ENCODE assay signal across 26 cellular contexts in the genomic region with DNA sequence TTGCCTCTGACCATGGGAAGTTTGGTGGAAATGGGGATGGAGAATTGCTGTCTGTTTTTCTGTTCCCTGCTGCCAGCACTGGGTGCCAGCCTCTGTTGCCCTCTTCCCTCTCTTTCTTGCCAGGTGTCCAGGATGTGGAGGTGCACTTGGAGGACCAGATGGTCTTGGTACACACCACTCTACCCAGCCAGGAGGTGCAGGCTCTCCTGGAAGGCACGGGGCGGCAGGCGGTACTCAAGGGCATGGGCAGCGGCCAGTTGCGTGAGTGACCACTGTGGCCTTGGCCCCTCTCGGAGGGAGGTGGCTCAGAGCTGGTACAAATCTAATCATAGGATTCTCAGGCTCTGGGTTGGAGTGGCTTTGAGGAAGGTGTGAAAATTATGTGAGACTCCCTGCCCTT. TPM values are rescaled to one million over a fixed set of nuclear protein-coding genes. Genes with fewer than 3 reads are reported as not detected.
"Had no signal": no experiment of that assay in that cellular context is flagged by ENCODE, and none has a peak within 500 bp of the region (broad histone marks: within the 10 kb centered on the region; RNA-seq: fewer than 3 reads in every experiment).

No MANE protein-coding gene starts in this region.

- ATAC-seq: naive thymus-derived CD4-positive, alpha-beta T cell; natural killer cell; psoas muscle; right cardiac atrium; sciatic nerve; stimulated activated effector memory CD8-positive, alpha-beta T cell treated with anti-CD3 and anti-CD28 coated beads, Interleukin-12 subunit alpha, Interleukin-12 subunit beta, amount 100 ng/mL, for 72 hours; stimulated activated naive B cell treated with anti-CD40 and anti-IgM and Interleukin-4, amounts not matched to agents 10 μg/mL and 1 μg/mL and 100 μg/mL, for 72 hours; upper lobe of right lung had no signal

- H3K27me3 ChIP-seq: neural progenitor cell, ovary, stomach, tibial artery, transverse colon, upper lobe of right lung, uterus had no signal

- DNase-seq: naive thymus-derived CD4-positive, alpha-beta T cell; natural killer cell; occipital lobe; ovary; posterior cingulate gyrus; psoas muscle; right cardiac atrium; stimulated activated CD4-positive, alpha-beta T cell treated with anti-CD3 and anti-CD28 coated beads, Interleukin-15, amount 100 ng/mL, for 24 hours; stimulated activated CD4-positive, alpha-beta T cell treated with anti-CD3 and anti-CD28 coated beads, Interleukin-2, amount 100 ng/mL, for 24 hours; stimulated activated CD4-positive, alpha-beta T cell treated with anti-CD3 and anti-CD28 coated beads, Interleukin-2, amount 100 ng/mL, for 48 hours; stimulated activated CD4-positive, alpha-beta T cell treated with anti-CD3 and anti-CD28 coated beads, Interleukin-4, amount 100 ng/mL, for 24 hours; stimulated activated naive B cell treated with anti-CD40 and anti-IgM and Interleukin-4, amounts not matched to agents 10 μg/mL and 1 μg/mL and 100 μg/mL, for 72 hours; stimulated activated naive CD4-positive, alpha-beta T cell treated with Interleukin-2 at 50 U/mL for 16 hours; stomach; tibial artery; transverse colon; upper lobe of right lung; uterus had no signal

- H3K36me3 ChIP-seq: neural progenitor cell, ovary, transverse colon, uterus had no signal

- H3K9me3 ChIP-seq: ovary, psoas muscle, stomach, tibial artery, transverse colon, upper lobe of right lung, uterus had no signal

- H3K27ac ChIP-seq: neural progenitor cell, ovary, parathyroid adenoma, psoas muscle, skin epidermis, stomach, tibial artery, transverse colon, upper lobe of right lung, uterus had no signal

- H3K4me1 ChIP-seq: neural progenitor cell had no signal

- H3K4me3 ChIP-seq: neural progenitor cell, ovary, psoas muscle, skin epidermis, smooth muscle cell, stomach, tibial artery, transverse colon, upper lobe of right lung, uterus had no signal

RNA-seq across cellular contexts. Expression of a gene that starts 6.1 kb away (rescaled TPM):
- total RNA-seq: urinary bladder had no signal
- polyA plus RNA-seq: naive thymus-derived CD4-positive, alpha-beta T cell; neural cell had no signal
